ENCODE assay signal across 28 cellular contexts in the genomic region with DNA sequence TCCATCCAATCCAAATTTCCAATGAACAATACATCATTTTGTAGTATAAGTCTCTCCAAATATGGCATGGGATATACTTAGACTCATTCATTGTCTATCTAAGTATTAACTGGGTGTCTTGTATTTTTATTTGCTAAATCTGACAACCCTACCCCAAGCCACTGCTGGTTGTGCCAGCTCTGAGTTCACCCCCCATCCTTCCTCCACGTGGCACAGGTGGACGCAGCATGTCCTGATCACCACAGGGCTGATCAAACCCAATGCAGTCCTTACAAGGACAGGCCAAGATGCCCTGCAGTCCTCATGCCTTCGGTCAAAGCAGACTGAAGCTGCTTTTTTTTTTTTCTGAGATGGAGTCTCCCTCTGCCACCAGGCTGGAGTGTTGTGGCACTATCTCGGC.
DNase-seq lines count a peak whose midpoint lies in the region; TF ChIP-seq lines count a peak whose summit lies in the region.
"Had no signal": no experiment of that assay in that cellular context is flagged by ENCODE, and none has a peak within 500 bp of the region (broad histone marks: within the 10 kb centered on the region; RNA-seq: fewer than 3 reads in every experiment).

No MANE protein-coding gene starts in this region.

- BruUV-seq in MCF 10A (replicated peaks; lab: Mats Ljungman, UMichigan): no TSS peak

- H3K4me3 Mint-ChIP-seq in MCF 10A (ENCODE audit: unreplicated experiment) (no peak overlapping the region), neural crest cell (no peak overlapping the region)
- H3K4me3 Mint-ChIP-seq: B cell; CD8-positive, alpha-beta T cell; HFFc6 had no signal

- 83% methylated on average over 4 of the region's 4 CpGs for WGBS in tibial nerve, 2 donors

- no peaks in the 10 kb centered on the region for H3K9me3 ChIP-seq in breast epithelium
- no peaks in the 10 kb centered on the region for H3K9me3 ChIP-seq in tibial nerve
- H3K9me3 ChIP-seq: Caco-2, HAP-1 had no signal

- CTCF ChIA-PET in MCF 10A (lab: Yijun Ruan, JAX): interaction anchor here (0.6 to 8.5 kb wide), 4 partner anchors 9 to 467 kb away, joined by 3 to 123 read pairs (median 16); no protein-coding TSS in a partner anchor

- H3K27me3 Mint-ChIP-seq in MCF 10A (ENCODE audit: insufficient read depth, unreplicated experiment) (no peaks in the 10 kb centered on the region), neural crest cell (ENCODE audit: low read depth) (peaks cover 8% of the 10 kb centered on the region)

- no peak overlapping the region for H3K4me3 ChIP-seq in breast epithelium
- no peak overlapping the region for H3K4me3 ChIP-seq in tibial nerve
- H3K4me3 ChIP-seq: HAP-1, K562, PC-9 had no signal

- intact Hi-C loops in MCF 10A (cut with micrococcal nuclease): no loop called here
- intact Hi-C loops in breast epithelium (cut with DNase I; ENCODE audit: low total_unique reads): loop anchor here (10.0 kb wide), 1 partner anchor 461 kb away; no protein-coding TSS in a partner anchor

- no peak for TF ChIP-seq CTCF in MCF 10A (IDR thresholded peaks at IDR 0.05; ENCODE audit: unreplicated experiment)
- no peak for TF ChIP-seq CTCF in breast epithelium (IDR thresholded peaks at IDR 0.05)
- no peak for TF ChIP-seq CTCF in neural crest cell (conservative IDR thresholded peaks at IDR 0.05)
- TF ChIP-seq CTCF in tibial nerve (IDR thresholded peaks at IDR 0.05): no peak

- H3K36me3 Mint-ChIP-seq in MCF 10A (ENCODE audit: insufficient read depth, unreplicated experiment) (peaks cover 6% of the 10 kb centered on the region), neural crest cell (ENCODE audit: low read depth) (no peaks in the 10 kb centered on the region)
- H3K36me3 Mint-ChIP-seq: CD8-positive, alpha-beta T cell had no signal

- POLR2A ChIA-PET in MCF 10A (lab: Yijun Ruan, JAX): interaction anchor here (0.7 to 1.3 kb wide), 2 partner anchors 10 to 531 kb away, joined by 3 read pairs; a partner anchor contains a TSS

- H3K27ac ChIP-seq in breast epithelium (peak overlapping the region in 1 of 2 donors; percentile 64), cingulate gyrus (ENCODE audit: low read depth, low read length) (peak overlapping the region; percentile 0), tibial nerve (peak overlapping the region in 3 of 4 donors; percentile 64 to 77 (median 68))
- H3K27ac ChIP-seq: 22Rv1, C4-2B, PC-9 had no signal

- no peaks in the 10 kb centered on the region for H3K9me3 Mint-ChIP-seq in MCF 10A (ENCODE audit: unreplicated experiment)
- peaks cover 2% of the 10 kb centered on the region for H3K9me3 Mint-ChIP-seq in neural crest cell
- H3K9me3 Mint-ChIP-seq: CD8-positive, alpha-beta T cell; HFFc6 had no signal

- H3K4me1 ChIP-seq in breast epithelium (no peaks in the 10 kb centered on the region), tibial nerve (peaks cover 0 to 67% (median 11%) of the 10 kb centered on the region in 4 donors)
- H3K4me1 ChIP-seq: Caco-2, HAP-1 had no signal

- H3K36me3 ChIP-seq in breast epithelium (no peaks in the 10 kb centered on the region), tibial nerve (no peaks in the 10 kb centered on the region)
- H3K36me3 ChIP-seq: HAP-1 had no signal

- DNase-seq in MCF 10A (ENCODE audit: unreplicated experiment) (no peak), breast epithelium (ENCODE audit: low spot score in 2 of 2) (no peak), neural crest cell (ENCODE audit: low read depth, low spot score) (no peak), tibial nerve (ENCODE audit: low spot score in 2 of 2) (no peak), DMS79 treated with DMSO at 0.1 percent for 48 hours (lab: John Stamatoyannopoulos, UW) (no peak), NCI-H345 treated with DMSO at 0.1 percent for 48 hours (lab: John Stamatoyannopoulos, UW; ENCODE audit: unreplicated experiment) (no peak), SHP77 (lab: John Stamatoyannopoulos, UW) (no peak)
- DNase-seq: Caco-2; CD8-positive, alpha-beta T cell; DND-41; GOT3; HFFc6; Kasumi-1; NCI-H1105 treated with DMSO at 0.1 percent for 48 hours; NCI-H146; NCI-H1930; NCI-H2107; NCI-H446; NCI-H524 treated with DMSO at 0.1 percent for 48 hours; NCI-H774; PC-9; SHP77 treated with DMSO at 0.1 percent for 48 hours had no signal

- no peaks in the 10 kb centered on the region for H3K27me3 ChIP-seq in breast epithelium
- no peaks in the 10 kb centered on the region for H3K27me3 ChIP-seq in tibial nerve

- H3K4me1 Mint-ChIP-seq in MCF 10A (ENCODE audit: insufficient read depth, unreplicated experiment): peaks cover 61% of the 10 kb centered on the region
- peaks cover 68% of the 10 kb centered on the region for H3K4me1 Mint-ChIP-seq in neural crest cell
- H3K4me1 Mint-ChIP-seq: B cell had no signal

- TF ChIP-seq EP300 in tibial nerve (IDR thresholded peaks at IDR 0.05): no peak

- peak overlapping the region; percentile 53 for H3K27ac Mint-ChIP-seq in MCF 10A (ENCODE audit: low read depth, unreplicated experiment)
- H3K27ac Mint-ChIP-seq in neural crest cell (ENCODE audit: unreplicated experiment): peak overlapping the region; percentile 90
- H3K27ac Mint-ChIP-seq: B cell; CD8-positive, alpha-beta T cell; HFFc6 had no signal

- no peak for TF ChIP-seq POLR2A in breast epithelium (IDR thresholded peaks at IDR 0.05)
- TF ChIP-seq POLR2A in tibial nerve (IDR thresholded peaks at IDR 0.05): no peak
